In the genomic region with DNA sequence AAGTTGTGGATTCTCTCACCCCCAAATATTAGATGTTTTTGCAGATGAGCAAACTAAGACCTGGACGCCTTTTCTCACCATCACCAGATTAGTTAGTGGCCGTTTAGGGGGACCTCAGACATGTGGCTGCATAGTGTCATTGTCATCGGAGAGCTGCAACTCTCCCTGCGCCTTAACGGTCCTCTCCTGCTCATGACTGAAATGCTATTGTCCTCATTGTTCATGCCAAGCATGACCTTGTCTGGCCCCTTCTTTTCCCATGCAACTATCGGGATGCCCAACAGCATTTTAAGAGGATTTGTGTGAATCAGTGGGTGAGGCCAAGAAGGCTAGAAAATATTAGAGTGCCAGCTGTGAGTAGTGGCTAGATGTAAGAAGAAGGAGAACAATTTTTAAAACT, we compare ENCODE assay signal across 21 cellular contexts.
DNase-seq lines count a peak whose midpoint lies in the region; ATAC-seq and TF ChIP-seq lines count a peak whose summit lies in the region.
"Had no signal": no experiment of that assay in that cellular context is flagged by ENCODE, and none has a peak within 500 bp of the region (broad histone marks: within the 10 kb centered on the region; RNA-seq: fewer than 3 reads in every experiment).

No MANE protein-coding gene starts in this region.

- in situ Hi-C loops in Panc1 (cut with HindIII; ENCODE audit: low pct_unique_long_range_greater_than_20kb, low sequenced_read_pairs): no loop called here

- intact Hi-C loops in Panc1 (cut with micrococcal nuclease; ENCODE audit: unreplicated experiment): no loop called here

- peak overlapping the region; percentile 98 for H3K27ac ChIP-seq in Panc1 (ENCODE audit: low read length)
- H3K27ac ChIP-seq: A549 had no signal

- H3K27me3 ChIP-seq in Panc1 (ENCODE audit: control insufficient read depth, insufficient read depth, low read length): no peaks in the 10 kb centered on the region

- no peak for TF ChIP-seq CTCF in Panc1 (IDR thresholded peaks at IDR 0.05)

- DNase-seq in NCI-H82 (lab: John Stamatoyannopoulos, UW) (peak; percentile 33), NCI-H82 treated with DMSO at 0.1 percent for 48 hours (lab: John Stamatoyannopoulos, UW; ENCODE audit: unreplicated experiment) (no peak), Panc1 (ENCODE audit: low read depth, low spot score) (no peak), globus pallidus (ENCODE audit: low spot score) (peak; percentile 51), pons (ENCODE audit: low spot score) (peak; percentile 47), D341Med (ENCODE audit: low spot score) (no peak), cerebellar cortex (ENCODE audit: low spot score) (no peak)
- no peak for DNase-seq in activated T-cell treated with anti-CD3 and anti-CD28 coated beads, Interleukin-2, amount 50 U/mL, for 1 hour
- DNase-seq: 8988T; ACHN; AML-193; C1 segment of cervical spinal cord; Calu3; CD4-positive, alpha-beta memory T cell; COR-L47; DMS153; DND-41; H9; HFFc6 had no signal

- H3K36me3 ChIP-seq in Panc1 (ENCODE audit: control insufficient read depth, insufficient read depth, low read length): no peaks in the 10 kb centered on the region

- CTCF ChIA-PET in Panc1 (lab: Charles Lee): no interaction called here

- BruUV-seq in Panc1 (replicated peaks; lab: Mats Ljungman, UMichigan): no TSS peak

- no peaks in the 10 kb centered on the region for H3K9me3 ChIP-seq in Panc1 (ENCODE audit: control insufficient read depth, insufficient read depth, low read depth, low read length)
- H3K9me3 ChIP-seq: A549 had no signal

- no peak for ATAC-seq in Panc1
- ATAC-seq: A549, GM23338 had no signal

- H3K4me3 ChIP-seq in Panc1 (ENCODE audit: low read depth in 2 of 2, low read length in 2 of 2): no peak overlapping the region
- H3K4me3 ChIP-seq: A549, GM23338 had no signal

- POLR2A ChIA-PET in Panc1 (lab: Charles Lee): no interaction called here

- peaks cover 34% of the 10 kb centered on the region for H3K4me1 ChIP-seq in Panc1 (ENCODE audit: control insufficient read depth, insufficient read depth, low read length)

Comparison
In these comparisons a context has a peak if more than half of its experiments do, and no peak if none do; other contexts are left out.
1. DNase-seq: peak in NCI-H82 (single experiment), globus pallidus (single experiment) and pons (single experiment); none in NCI-H82 treated with DMSO at 0.1 percent for 48 hours (single experiment), Panc1 (single experiment), D341Med (single experiment), activated T-cell treated with anti-CD3 and anti-CD28 coated beads, Interleukin-2, amount 50 U/mL, for 1 hour (single experiment) and cerebellar cortex (single experiment).